20 cellular contexts compared by ENCODE assay signal in the genomic region with DNA sequence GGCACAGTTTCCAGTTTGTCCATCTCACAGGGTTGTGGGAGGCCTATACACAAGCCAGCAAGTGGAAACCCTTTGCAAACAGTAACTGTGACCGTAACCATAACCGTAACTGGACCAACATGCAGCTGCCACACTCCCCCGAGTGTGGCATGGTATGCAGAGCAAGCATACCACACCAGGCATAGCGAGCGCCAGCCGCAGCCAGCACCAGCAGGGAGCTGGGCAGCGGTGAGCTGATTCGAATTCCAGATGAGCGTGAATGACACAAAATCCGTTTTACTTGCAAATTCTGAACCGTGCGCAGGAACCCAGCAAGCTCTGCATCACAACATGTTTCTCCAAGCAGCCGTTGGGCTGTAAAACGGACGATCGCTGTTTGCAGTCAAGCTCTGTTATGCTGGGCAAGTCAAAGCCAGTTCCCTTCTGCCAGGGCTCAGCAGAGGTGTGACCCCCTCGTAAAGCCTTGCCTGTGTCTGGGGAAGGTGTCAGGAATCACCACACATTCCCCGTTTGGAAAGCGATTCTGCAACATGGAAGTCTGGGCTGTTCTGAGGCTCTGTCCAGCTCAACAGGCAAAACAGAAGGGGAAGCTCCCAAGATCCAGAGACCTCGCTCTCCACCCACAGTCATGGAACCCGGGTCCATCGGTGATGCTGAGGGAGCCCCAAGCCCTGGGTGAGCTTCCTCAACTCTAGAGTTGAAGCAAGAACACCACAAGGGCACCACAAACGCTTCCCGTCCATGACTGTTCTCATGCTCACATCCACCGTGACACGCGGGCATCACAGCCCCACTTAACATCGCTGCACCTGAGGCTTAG.
A peak's percentile ranks its signal among the peaks of the same experiment; 100 is the strongest.
DNase-seq lines count a peak whose midpoint lies in the region; ATAC-seq, FAIRE-seq and TF ChIP-seq lines count a peak whose summit lies in the region.
"Had no signal": no experiment of that assay in that cellular context is flagged by ENCODE, and none has a peak within 500 bp of the region (broad histone marks: within the 10 kb centered on the region; RNA-seq: fewer than 3 reads in every experiment).

No MANE protein-coding gene starts in this region.

- H3K27ac ChIP-seq in neutrophil = peak overlapping the region; percentile 68
- no peak overlapping the region for H3K27ac ChIP-seq in upper lobe of right lung
- no peak overlapping the region for H3K27ac ChIP-seq in small intestine (ENCODE audit: low read depth in 1 of 2, low read length in 1 of 2)

- DNase-seq in activated effector memory CD4-positive, alpha-beta T cell treated with anti-CD3 and anti-CD28 coated beads, Interleukin-2, amount 50 U/mL, for 16 hours = peak; percentile 42
- no peak for DNase-seq in activated effector memory CD4-positive, alpha-beta T cell treated with Interleukin-2 at 50 U/mL for 16 hours
- DNase-seq in upper lobe of right lung = peak; percentile 37
- no peak for DNase-seq in activated naive CD8-positive, alpha-beta T cell treated with anti-CD3 and anti-CD28 coated beads, Interleukin-2, amount 50 U/mL, for 24 hours
- no peak for DNase-seq in HuH-7 (ENCODE audit: low spot score)
- DNase-seq in small intestine = no peak
- DNase-seq: 8988T; CD4-positive, alpha-beta T cell; GF-D8; H9; NCI-H1092 treated with DMSO at 0.1 percent for 48 hours; NCI-H2081 treated with DMSO at 0.1 percent for 48 hours; NCI-H510A; NCI-H82; SHP77 treated with DMSO at 0.1 percent for 48 hours had no signal

- no peaks in the 10 kb centered on the region for H3K36me3 Mint-ChIP-seq in dendritic cell treated with granulocyte-macrophage colony-stimulating factor and Interleukin-4, amounts not matched to agents 40 ng/mL and 50 ng/mL, for 4 days (ENCODE audit: low read depth)
- no peaks in the 10 kb centered on the region for H3K36me3 Mint-ChIP-seq in activated naive CD8-positive, alpha-beta T cell treated with anti-CD3 and anti-CD28 coated beads, Interleukin-2, amount 50 U/mL, for 24 hours (ENCODE audit: low read depth)

- 86 to 88% (median 87%) methylated on average over 28 of the region's 28 CpGs for WGBS in small intestine, 3 donors

- H3K4me1 ChIP-seq in neutrophil (ENCODE audit: control insufficient read depth in 1 of 2, insufficient read depth in 1 of 2, low read depth in 1 of 2, low read length in 1 of 2) (peaks cover 9 to 10% of the 10 kb centered on the region in 2 experiments), upper lobe of right lung (no peaks in the 10 kb centered on the region), small intestine (ENCODE audit: control insufficient read depth in 2 of 2, insufficient read depth in 1 of 2, low read depth in 1 of 2, low read length in 1 of 2) (no peaks in the 10 kb centered on the region)
- H3K4me1 ChIP-seq: Caco-2 had no signal

- H3K4me1 Mint-ChIP-seq in dendritic cell treated with granulocyte-macrophage colony-stimulating factor and Interleukin-4, amounts not matched to agents 40 ng/mL and 50 ng/mL, for 4 days (ENCODE audit: low read depth) = peaks cover 25% of the 10 kb centered on the region
- no peaks in the 10 kb centered on the region for H3K4me1 Mint-ChIP-seq in activated naive CD8-positive, alpha-beta T cell treated with anti-CD3 and anti-CD28 coated beads, Interleukin-2, amount 50 U/mL, for 24 hours
- H3K4me1 Mint-ChIP-seq: H9 had no signal

- no peaks in the 10 kb centered on the region for H3K9me3 Mint-ChIP-seq in dendritic cell treated with granulocyte-macrophage colony-stimulating factor and Interleukin-4, amounts not matched to agents 40 ng/mL and 50 ng/mL, for 4 days
- no peaks in the 10 kb centered on the region for H3K9me3 Mint-ChIP-seq in activated naive CD8-positive, alpha-beta T cell treated with anti-CD3 and anti-CD28 coated beads, Interleukin-2, amount 50 U/mL, for 24 hours
- H3K9me3 Mint-ChIP-seq: CD4-positive, alpha-beta T cell; H9 had no signal

- H3K36me3 ChIP-seq in neutrophil = no peaks in the 10 kb centered on the region
- H3K36me3 ChIP-seq in upper lobe of right lung = no peaks in the 10 kb centered on the region
- no peaks in the 10 kb centered on the region for H3K36me3 ChIP-seq in small intestine (ENCODE audit: control insufficient read depth in 2 of 2, insufficient read depth in 2 of 2, low read length in 2 of 2)

- H3K4me3 Mint-ChIP-seq in dendritic cell treated with granulocyte-macrophage colony-stimulating factor and Interleukin-4, amounts not matched to agents 40 ng/mL and 50 ng/mL, for 4 days = no peak overlapping the region
- no peak overlapping the region for H3K4me3 Mint-ChIP-seq in activated naive CD8-positive, alpha-beta T cell treated with anti-CD3 and anti-CD28 coated beads, Interleukin-2, amount 50 U/mL, for 24 hours
- H3K4me3 Mint-ChIP-seq: CD4-positive, alpha-beta T cell; H9 had no signal

- no peak for FAIRE-seq in small intestine (lab: Jason Lieb, UNC)
- FAIRE-seq: GM12878, K562 had no signal

- H3K9me3 ChIP-seq in neutrophil (no peaks in the 10 kb centered on the region), upper lobe of right lung (no peaks in the 10 kb centered on the region), small intestine (ENCODE audit: control insufficient read depth, low read depth) (no peaks in the 10 kb centered on the region)
- H3K9me3 ChIP-seq: Caco-2 had no signal

- no peaks in the 10 kb centered on the region for H3K27me3 Mint-ChIP-seq in dendritic cell treated with granulocyte-macrophage colony-stimulating factor and Interleukin-4, amounts not matched to agents 40 ng/mL and 50 ng/mL, for 4 days
- no peaks in the 10 kb centered on the region for H3K27me3 Mint-ChIP-seq in activated naive CD8-positive, alpha-beta T cell treated with anti-CD3 and anti-CD28 coated beads, Interleukin-2, amount 50 U/mL, for 24 hours
- H3K27me3 Mint-ChIP-seq: CD4-positive, alpha-beta T cell had no signal

- intact Hi-C loops in dendritic cell treated with granulocyte-macrophage colony-stimulating factor and Interleukin-4, amounts not matched to agents 40 ng/mL and 50 ng/mL, for 4 days (cut with micrococcal nuclease) = loop anchor here (2.0 to 5.0 kb wide), 3 partner anchors 17 to 270 kb away; no protein-coding TSS in a partner anchor
- intact Hi-C loops in upper lobe of right lung (cut with DNase I) = no loop called here

- no peak overlapping the region for H3K4me3 ChIP-seq in neutrophil (ENCODE audit: low read depth in 1 of 2, low read length in 1 of 2)
- no peak overlapping the region for H3K4me3 ChIP-seq in upper lobe of right lung
- no peak overlapping the region for H3K4me3 ChIP-seq in small intestine (ENCODE audit: low read depth in 1 of 2, low read length in 2 of 2)
- H3K4me3 ChIP-seq: GM12878, K562 had no signal

- H3K27me3 ChIP-seq in neutrophil = no peaks in the 10 kb centered on the region
- H3K27me3 ChIP-seq in upper lobe of right lung = no peaks in the 10 kb centered on the region
- H3K27me3 ChIP-seq in small intestine (ENCODE audit: control insufficient read depth in 2 of 2, insufficient read depth in 2 of 2, low read length in 2 of 2) = no peaks in the 10 kb centered on the region

- ATAC-seq in upper lobe of right lung = no peak
- no peak for ATAC-seq in activated naive CD8-positive, alpha-beta T cell treated with anti-CD3 and anti-CD28 coated beads, Interleukin-2, amount 50 U/mL, for 24 hours
- ATAC-seq: GM12878, K562 had no signal

- TF ChIP-seq CTCF in neutrophil (IDR thresholded peaks at IDR 0.05) = no peak
- TF ChIP-seq CTCF in upper lobe of right lung (IDR thresholded peaks at IDR 0.05) = no peak

- H3K27ac Mint-ChIP-seq in dendritic cell treated with granulocyte-macrophage colony-stimulating factor and Interleukin-4, amounts not matched to agents 40 ng/mL and 50 ng/mL, for 4 days = peak overlapping the region; percentile 84
- no peak overlapping the region for H3K27ac Mint-ChIP-seq in activated naive CD8-positive, alpha-beta T cell treated with anti-CD3 and anti-CD28 coated beads, Interleukin-2, amount 50 U/mL, for 24 hours
- H3K27ac Mint-ChIP-seq: CD4-positive, alpha-beta T cell; H9 had no signal

Comparison
In these comparisons a context has a peak if more than half of its experiments do, and no peak if none do; other contexts are left out.
1. DNase-seq: peak in activated effector memory CD4-positive, alpha-beta T cell treated with anti-CD3 and anti-CD28 coated beads, Interleukin-2, amount 50 U/mL, for 16 hours (single experiment) and upper lobe of right lung (single experiment); none in activated effector memory CD4-positive, alpha-beta T cell treated with Interleukin-2 at 50 U/mL for 16 hours (single experiment), activated naive CD8-positive, alpha-beta T cell treated with anti-CD3 and anti-CD28 coated beads, Interleukin-2, amount 50 U/mL, for 24 hours (single experiment), HuH-7 (single experiment) and small intestine (single experiment).